ENCODE assay signal across 1 cellular context in the genomic region with DNA sequence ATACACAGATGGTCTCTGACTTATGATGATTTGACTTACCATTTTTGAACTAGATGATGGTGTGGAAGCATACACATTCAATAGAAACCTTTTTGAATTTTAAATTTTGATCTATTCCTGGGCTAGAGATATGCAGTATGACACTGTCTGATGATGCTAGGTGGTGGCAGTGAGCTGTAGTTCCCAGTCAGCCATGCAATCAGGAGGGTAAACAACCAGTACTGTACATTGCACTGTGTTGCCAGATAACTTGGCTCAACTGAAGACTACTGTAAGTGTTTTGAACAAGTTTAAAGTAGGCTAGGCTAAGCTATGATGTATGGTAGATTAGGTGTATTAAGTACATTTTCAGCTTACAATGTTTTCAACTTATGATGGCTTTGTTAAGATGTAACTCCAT.
TF ChIP-seq lines count a peak whose summit lies in the region.

No MANE protein-coding gene starts in this region.

TF ChIP-seq in HCT116, 20 proteins besides CTCF, POLR2A, EP300 and RAD21 (continued from another document):
- TF ChIP-seq, protein P1, sequence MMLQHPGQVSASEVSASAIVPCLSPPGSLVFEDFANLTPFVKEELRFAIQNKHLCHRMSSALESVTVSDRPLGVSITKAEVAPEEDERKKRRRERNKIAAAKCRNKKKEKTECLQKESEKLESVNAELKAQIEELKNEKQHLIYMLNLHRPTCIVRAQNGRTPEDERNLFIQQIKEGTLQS (IDR thresholded peaks at IDR 0.05) = no peak
